In the genomic region with DNA sequence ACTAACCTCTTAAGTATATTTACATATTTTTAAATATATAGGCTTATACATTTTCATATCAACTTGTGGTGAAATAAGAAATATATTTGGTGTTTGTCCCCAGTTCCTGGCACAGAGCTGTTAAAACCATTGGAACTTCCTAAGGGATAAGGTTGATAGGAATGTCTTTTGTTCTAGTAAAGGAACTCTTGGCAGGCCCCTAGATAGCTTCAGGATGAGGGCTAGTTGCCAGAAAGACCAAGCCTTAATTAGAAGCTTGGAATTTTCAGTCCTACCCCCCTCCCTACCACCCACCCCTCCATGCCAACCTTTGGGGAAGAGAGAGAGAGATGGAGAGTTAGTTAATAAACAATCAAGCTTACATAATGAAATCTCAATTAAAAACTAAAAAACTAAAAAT, we compare ENCODE assay signal across 22 cellular contexts.
"Had no signal": no experiment of that assay in that cellular context is flagged by ENCODE, and none has a peak within 500 bp of the region (broad histone marks: within the 10 kb centered on the region; RNA-seq: fewer than 3 reads in every experiment).

No MANE protein-coding gene starts in this region.

- H3K36me3 ChIP-seq: left lung, pancreas, prostate gland, right atrium auricular region, spleen, suprapubic skin, thoracic aorta, tibial artery, uterus had no signal

- H3K4me3 ChIP-seq: left lung, lung, mucosa of descending colon, pancreas, prostate gland, right atrium auricular region, spleen, suprapubic skin, thoracic aorta, tibial artery, uterus had no signal

- H3K27ac ChIP-seq: left lung, pancreas, prostate gland, spleen, suprapubic skin, thoracic aorta, tibial artery, uterus had no signal

- H3K27me3 ChIP-seq: left lung, pancreas, right atrium auricular region, spleen, suprapubic skin, tibial artery, uterus had no signal

- H3K4me1 ChIP-seq: left lung, pancreas, prostate gland, right atrium auricular region, spleen, suprapubic skin, tibial artery, uterus had no signal

- DNase-seq: hypothalamus; immature natural killer cell; kidney; left colon; left lung; mesendoderm; mucosa of descending colon; naive thymus-derived CD8-positive, alpha-beta T cell; nucleus accumbens; pancreas; posterior cingulate gyrus; small intestine; spleen; stimulated activated CD4-positive, alpha-beta T cell treated with anti-CD3 and anti-CD28 coated beads, Interleukin-4, amount 100 ng/mL, for 24 hours; stimulated activated naive CD4-positive, alpha-beta T cell; tibial artery; uterus had no signal

- H3K9me3 ChIP-seq: mucosa of descending colon, pancreas, prostate gland, right atrium auricular region, suprapubic skin, thoracic aorta, tibial artery, uterus had no signal
